29 cellular contexts compared by ENCODE assay signal in genomic region chr2:1039549-1039948, GRCh38.
"Had no signal": no experiment of that assay in that cellular context is flagged by ENCODE, and none has a peak within 500 bp of the region (broad histone marks: within the 10 kb centered on the region; RNA-seq: fewer than 3 reads in every experiment).

No MANE protein-coding gene starts in this region.

- H3K27me3 Mint-ChIP-seq: naive thymus-derived CD8-positive, alpha-beta T cell; progenitor cell of endocrine pancreas; stimulated activated naive CD8-positive, alpha-beta T cell treated with anti-CD3 and anti-CD28 coated beads, Interleukin-15, Interleukin-2, amounts not matched to agents 100 ng/mL and 50 ng/mL, for 24 hours had no signal

- H3K27me3 ChIP-seq: neural progenitor cell, ovary, right lobe of liver, thyroid gland, tibial nerve, upper lobe of left lung, vagina had no signal

- H3K4me3 ChIP-seq: neural progenitor cell, ovary, psoas muscle, right lobe of liver, sigmoid colon, stomach, thoracic aorta, thyroid gland, tibial nerve, upper lobe of left lung, vagina had no signal

- H3K9me3 ChIP-seq: ovary, psoas muscle, right lobe of liver, sigmoid colon, stomach, thoracic aorta, thyroid gland, upper lobe of left lung, vagina had no signal

- H3K27ac Mint-ChIP-seq: natural killer cell treated with Interleukin-12 subunit alpha and Interleukin-12 subunit beta and Interleukin-15 and Interleukin-18, amount 100 ng/mL, for 72 hours; nephron progenitor cell; neural progenitor cell; progenitor cell of endocrine pancreas; stimulated activated effector memory CD8-positive, alpha-beta T cell treated with anti-CD3 and anti-CD28 coated beads, Interleukin-12 subunit alpha, Interleukin-12 subunit beta, amount 100 ng/mL, for 72 hours; stimulated activated naive B cell treated with anti-CD40 and anti-IgM and Interleukin-4, amounts not matched to agents 10 μg/mL and 1 μg/mL and 100 μg/mL, for 72 hours; stimulated activated naive CD8-positive, alpha-beta T cell treated with anti-CD3 and anti-CD28 coated beads, Interleukin-15, Interleukin-2, amounts not matched to agents 100 ng/mL and 50 ng/mL, for 24 hours had no signal

- H3K79me2 ChIP-seq: parathyroid adenoma had no signal

- H3K27ac ChIP-seq: neural progenitor cell, ovary, parathyroid adenoma, psoas muscle, right lobe of liver, sigmoid colon, stomach, thoracic aorta, thyroid gland, tibial nerve, upper lobe of left lung, vagina had no signal

- H3K9me3 Mint-ChIP-seq: natural killer cell treated with Interleukin-12 subunit alpha and Interleukin-12 subunit beta and Interleukin-15 and Interleukin-18, amount 100 ng/mL, for 72 hours; stimulated activated naive CD8-positive, alpha-beta T cell treated with anti-CD3 and anti-CD28 coated beads, Interleukin-15, Interleukin-2, amounts not matched to agents 100 ng/mL and 50 ng/mL, for 24 hours had no signal

- H3K36me3 Mint-ChIP-seq: neural progenitor cell; stimulated activated effector memory CD8-positive, alpha-beta T cell treated with anti-CD3 and anti-CD28 coated beads, Interleukin-12 subunit alpha, Interleukin-12 subunit beta, amount 100 ng/mL, for 72 hours; stimulated activated naive B cell treated with anti-CD40 and anti-IgM and Interleukin-4, amounts not matched to agents 10 μg/mL and 1 μg/mL and 100 μg/mL, for 72 hours had no signal

- DNase-seq: naive thymus-derived CD8-positive, alpha-beta T cell; nephron progenitor cell; occipital lobe; ovary; posterior cingulate gyrus; psoas muscle; right cardiac atrium; right lobe of liver; sigmoid colon; small intestine; stimulated activated CD4-positive, alpha-beta T cell treated with anti-CD3 and anti-CD28 coated beads, Interleukin-15, amount 100 ng/mL, for 24 hours; stimulated activated CD4-positive, alpha-beta T cell treated with anti-CD3 and anti-CD28 coated beads, Interleukin-2, amount 100 ng/mL, for 24 hours; stimulated activated CD4-positive, alpha-beta T cell treated with anti-CD3 and anti-CD28 coated beads, Interleukin-2, amount 100 ng/mL, for 48 hours; stimulated activated CD4-positive, alpha-beta T cell treated with anti-CD3 and anti-CD28 coated beads, Interleukin-4, amount 100 ng/mL, for 24 hours; stimulated activated naive B cell treated with anti-CD40 and anti-IgM and Interleukin-4, amounts not matched to agents 10 μg/mL and 1 μg/mL and 100 μg/mL, for 72 hours; stimulated activated naive CD4-positive, alpha-beta T cell treated with Interleukin-2 at 50 U/mL for 16 hours; stomach; thyroid gland; trophoblast cell; upper lobe of left lung had no signal

- H2AFZ ChIP-seq: neural progenitor cell, parathyroid adenoma had no signal

- ATAC-seq: naive thymus-derived CD8-positive, alpha-beta T cell; natural killer cell treated with Interleukin-12 subunit alpha and Interleukin-12 subunit beta and Interleukin-15 and Interleukin-18, amount 100 ng/mL, for 72 hours; psoas muscle; right cardiac atrium; right lobe of liver; stimulated activated effector memory CD8-positive, alpha-beta T cell treated with anti-CD3 and anti-CD28 coated beads, Interleukin-12 subunit alpha, Interleukin-12 subunit beta, amount 100 ng/mL, for 72 hours; stimulated activated naive B cell treated with anti-CD40 and anti-IgM and Interleukin-4, amounts not matched to agents 10 μg/mL and 1 μg/mL and 100 μg/mL, for 72 hours had no signal

- H3K4me3 Mint-ChIP-seq: naive thymus-derived CD8-positive, alpha-beta T cell; natural killer cell treated with Interleukin-12 subunit alpha and Interleukin-12 subunit beta and Interleukin-15 and Interleukin-18, amount 100 ng/mL, for 72 hours; nephron progenitor cell; neural progenitor cell; stimulated activated effector memory CD8-positive, alpha-beta T cell treated with anti-CD3 and anti-CD28 coated beads, Interleukin-12 subunit alpha, Interleukin-12 subunit beta, amount 100 ng/mL, for 72 hours; stimulated activated naive B cell treated with anti-CD40 and anti-IgM and Interleukin-4, amounts not matched to agents 10 μg/mL and 1 μg/mL and 100 μg/mL, for 72 hours; stimulated activated naive CD8-positive, alpha-beta T cell treated with anti-CD3 and anti-CD28 coated beads, Interleukin-15, Interleukin-2, amounts not matched to agents 100 ng/mL and 50 ng/mL, for 24 hours had no signal

- H3K4me2 ChIP-seq: neural progenitor cell had no signal

- H3K9ac ChIP-seq: neural progenitor cell, parathyroid adenoma had no signal

- H3K4me1 Mint-ChIP-seq: stimulated activated effector memory CD8-positive, alpha-beta T cell treated with anti-CD3 and anti-CD28 coated beads, Interleukin-12 subunit alpha, Interleukin-12 subunit beta, amount 100 ng/mL, for 72 hours; stimulated activated naive B cell treated with anti-CD40 and anti-IgM and Interleukin-4, amounts not matched to agents 10 μg/mL and 1 μg/mL and 100 μg/mL, for 72 hours had no signal

- H3K36me3 ChIP-seq: neural progenitor cell, ovary, right lobe of liver, sigmoid colon, stomach, thoracic aorta, thyroid gland, tibial nerve, upper lobe of left lung, vagina had no signal

- H3K4me1 ChIP-seq: parathyroid adenoma, psoas muscle, right lobe of liver, sigmoid colon, stomach, tibial nerve, upper lobe of left lung, vagina had no signal
